ENCODE assay signal across 28 cellular contexts in the genomic region with DNA sequence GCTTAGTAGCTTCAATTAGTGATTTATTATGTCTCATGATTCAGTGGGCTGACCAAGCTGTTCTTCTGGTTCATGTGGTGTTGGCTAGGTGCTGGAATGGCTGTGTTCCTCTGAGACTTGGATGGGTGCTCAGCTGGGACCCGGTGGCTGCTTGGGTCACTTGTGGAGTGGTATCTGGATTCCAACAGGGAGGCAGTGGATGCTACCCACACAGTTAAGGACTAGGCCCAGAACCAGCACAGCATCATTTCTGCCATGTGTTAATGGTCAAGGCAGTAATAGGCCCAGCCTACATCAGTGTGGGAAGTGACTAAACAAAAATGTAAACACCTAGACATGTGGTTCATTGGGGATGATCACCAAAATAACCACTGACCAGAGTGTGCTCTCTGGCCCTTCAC.
DNase-seq lines count a peak whose midpoint lies in the region; FAIRE-seq and TF ChIP-seq lines count a peak whose summit lies in the region.
"Had no signal": no experiment of that assay in that cellular context is flagged by ENCODE, and none has a peak within 500 bp of the region (broad histone marks: within the 10 kb centered on the region; RNA-seq: fewer than 3 reads in every experiment).

No MANE protein-coding gene starts in this region.

- H3K4me3 ChIP-seq in GM23248: no peak overlapping the region
- H3K4me3 ChIP-seq in bronchial epithelial cell (ENCODE audit: low read depth, low read length): no peak overlapping the region
- no peak overlapping the region for H3K4me3 ChIP-seq in small intestine (ENCODE audit: low read depth in 1 of 2, low read length in 2 of 2)
- H3K4me3 ChIP-seq: dorsolateral prefrontal cortex, heart left ventricle, prostate gland, tibial nerve had no signal

- H3K27ac ChIP-seq in GM23248: no peak overlapping the region
- no peak overlapping the region for H3K27ac ChIP-seq in small intestine (ENCODE audit: low read depth in 1 of 2, low read length in 1 of 2)
- H3K27ac ChIP-seq: dorsolateral prefrontal cortex, heart left ventricle, prostate gland, tibial nerve had no signal

- H3K27me3 ChIP-seq in GM23248 (replicated peaks; ENCODE audit: insufficient read depth) (no peaks in the 10 kb centered on the region), bronchial epithelial cell (ENCODE audit: control insufficient read depth, insufficient read depth, low read length) (no peaks in the 10 kb centered on the region), small intestine (ENCODE audit: control insufficient read depth in 2 of 2, insufficient read depth in 2 of 2, low read length in 2 of 2) (no peaks in the 10 kb centered on the region)
- H3K27me3 ChIP-seq: dorsolateral prefrontal cortex, heart left ventricle, tibial nerve had no signal

- H3K4me1 ChIP-seq in GM23248 (ENCODE audit: insufficient read depth) (no peaks in the 10 kb centered on the region), small intestine (ENCODE audit: control insufficient read depth in 2 of 2, insufficient read depth in 1 of 2, low read depth in 1 of 2, low read length in 1 of 2) (peaks cover 2 to 8% of the 10 kb centered on the region in 2 donors)
- H3K4me1 ChIP-seq: Caco-2, prostate gland had no signal

- H3K9me3 ChIP-seq in GM23248 (ENCODE audit: low read depth): no peaks in the 10 kb centered on the region
- H3K9me3 ChIP-seq in small intestine (ENCODE audit: control insufficient read depth, low read depth): no peaks in the 10 kb centered on the region
- H3K9me3 ChIP-seq: Caco-2, heart left ventricle, prostate gland, tibial nerve had no signal

- H4K20me1 ChIP-seq in GM23248 (ENCODE audit: insufficient read depth): no peaks in the 10 kb centered on the region

- H3K36me3 ChIP-seq in GM23248 (ENCODE audit: low read depth) (no peaks in the 10 kb centered on the region), bronchial epithelial cell (ENCODE audit: control insufficient read depth, insufficient read depth, low read length) (peaks cover 4% of the 10 kb centered on the region), small intestine (ENCODE audit: control insufficient read depth in 2 of 2, insufficient read depth in 2 of 2, low read length in 2 of 2) (peaks cover 0 to 3% of the 10 kb centered on the region in 2 donors)
- H3K36me3 ChIP-seq: heart left ventricle, prostate gland, tibial nerve had no signal

- FAIRE-seq in bronchial epithelial cell (lab: Jason Lieb, UNC): peak; percentile 36
- no peak for FAIRE-seq in small intestine (lab: Jason Lieb, UNC)
- FAIRE-seq: astrocyte, endothelial cell of umbilical vein had no signal

- no peak overlapping the region for H3K9ac ChIP-seq in GM23248

- H3F3A ChIP-seq in GM23248 (ENCODE audit: insufficient read depth): no peaks in the 10 kb centered on the region

- H3K4me2 ChIP-seq in GM23248 (ENCODE audit: unreplicated experiment): no peak overlapping the region

- TF ChIP-seq CTCF in bronchial epithelial cell (IDR thresholded peaks at IDR 0.05; ENCODE audit: insufficient read depth, low read length, severe bottlenecking): no peak

- no peaks in the 10 kb centered on the region for H3K9me2 ChIP-seq in GM23248 (ENCODE audit: insufficient read depth)

- H3K79me2 ChIP-seq in GM23248 (ENCODE audit: insufficient read depth): no peaks in the 10 kb centered on the region

- in situ Hi-C loops in GM23248 (cut with MboI): no loop called here

- DNase-seq in GM23248 (peak; percentile 3), bronchial epithelial cell (ENCODE audit: low read depth) (no peak), iris pigment epithelial cell (ENCODE audit: low read depth) (peak; percentile 52), small intestine (peak; percentile 61), NCI-H2227 (lab: John Stamatoyannopoulos, UW; ENCODE audit: unreplicated experiment) (no peak), H4 (ENCODE audit: low spot score) (no peak), mesenteric fat pad (ENCODE audit: low spot score) (no peak)
- DNase-seq: activated CD4-positive, alpha-beta T cell treated with anti-CD3 and anti-CD28 coated beads for 36 hours; activated gamma-delta T cell treated with Interleukin-2 at 50 U/mL for 16 hours; activated T-cell treated with anti-CD3 and anti-CD28 coated beads, Interleukin-2, amount 50 U/mL, for 24 hours; C1 segment of cervical spinal cord; Caco-2; central memory CD4-positive, alpha-beta T cell; DMS79 treated with DMSO at 0.1 percent for 48 hours; dorsolateral prefrontal cortex; heart left ventricle; HFFc6; KBM-7; left colon; mammary epithelial cell; NCI-H1417 treated with DMSO at 0.1 percent for 48 hours; NCI-H2081; NCI-H345; Right ventricle myocardium superior had no signal

- 83 to 92% methylated on average over 1 of the region's 1 CpG for WGBS in GM23248 (ENCODE audit: low coverage in 1 of 2, low lambda C conversion rate in 2 of 2, missing lambda C conversion rate in 2 of 2), 2 experiments
- 18 to 72% (median 48%) methylated on average over 1 of the region's 1 CpG for WGBS in small intestine, 3 donors

- no peak overlapping the region for H2AFZ ChIP-seq in GM23248

Comparison
In these comparisons a context has a peak if more than half of its experiments do, and no peak if none do; other contexts are left out.
1. DNase-seq: peak in GM23248 (single experiment), iris pigment epithelial cell (single experiment) and small intestine (single experiment); none in bronchial epithelial cell (single experiment), NCI-H2227 (single experiment), H4 (single experiment) and mesenteric fat pad (single experiment).